In genomic region chr2:178579006-178579405, GRCh38 we compare ENCODE assay signal across 20 cellular contexts.
DNase-seq lines count a peak whose midpoint lies in the region; ATAC-seq, FAIRE-seq and TF ChIP-seq lines count a peak whose summit lies in the region.
"Had no signal": no experiment of that assay in that cellular context is flagged by ENCODE, and none has a peak within 500 bp of the region (broad histone marks: within the 10 kb centered on the region; RNA-seq: fewer than 3 reads in every experiment).

No MANE protein-coding gene starts in this region.

- FAIRE-seq in astrocyte (lab: Jason Lieb, UNC), result no peak

- H2BK120ac ChIP-seq in mesenchymal stem cell (ENCODE audit: low read depth, low read length), result no peak overlapping the region

- intact Hi-C loops in activated CD4-positive, alpha-beta T cell treated with anti-CD3 and anti-CD28 coated beads for 36 hours (cut with DNase I, micrococcal nuclease), result no loop called here

- peaks cover 2% of the 10 kb centered on the region for H3K79me1 ChIP-seq in mesenchymal stem cell (replicated peaks; ENCODE audit: low read length, poor library complexity, severe bottlenecking)

- H3K27ac ChIP-seq in astrocyte (ENCODE audit: low read depth, low read length) (no peak overlapping the region), mesenchymal stem cell (ENCODE audit: low read length, poor library complexity, severe bottlenecking) (no peak overlapping the region)
- H3K27ac ChIP-seq: BLaER1 treated with 17β-estradiol and CSF1 and Interleukin-3, amounts not matched to agents 10 nM and 100 nM; foreskin keratinocyte; left lung; spleen had no signal

- H3K14ac ChIP-seq in mesenchymal stem cell (ENCODE audit: low read length in 2 of 2), result no peak overlapping the region

- H3K4me2 ChIP-seq in astrocyte (ENCODE audit: low read length), result no peak overlapping the region
- H3K4me2 ChIP-seq in mesenchymal stem cell (ENCODE audit: low read length, poor library complexity, severe bottlenecking), result no peak overlapping the region
- H3K4me2 ChIP-seq: BLaER1 treated with 17β-estradiol and CSF1 and Interleukin-3, amounts not matched to agents 10 nM and 100 nM had no signal

- H4K20me1 ChIP-seq in astrocyte (ENCODE audit: insufficient read depth, low read length), result no peaks in the 10 kb centered on the region
- H4K20me1 ChIP-seq: BLaER1 treated with 17β-estradiol and CSF1 and Interleukin-3, amounts not matched to agents 10 nM and 100 nM had no signal

- H2BK5ac ChIP-seq in mesenchymal stem cell (ENCODE audit: low read depth, low read length, poor library complexity, severe bottlenecking), result no peak overlapping the region

- H2AK5ac ChIP-seq in mesenchymal stem cell (ENCODE audit: low read length, severe bottlenecking), result no peak overlapping the region

- no peak for ATAC-seq in activated CD4-positive, alpha-beta T cell treated with anti-CD3 and anti-CD28 coated beads for 36 hours
- no peak for ATAC-seq in HG02938 (IDR thresholded peaks at IDR 0.05; ENCODE audit: unreplicated experiment)
- no peak for ATAC-seq in HG03378 (IDR thresholded peaks at IDR 0.05; ENCODE audit: unreplicated experiment)
- ATAC-seq: activated CD8-positive, alpha-beta T cell treated with anti-CD3 and anti-CD28 coated beads for 36 hours; foreskin keratinocyte; left lung; stimulated activated memory B cell treated with anti-CD40 and anti-IgM and Interleukin-4, amounts not matched to agents 10 μg/mL and 1 μg/mL and 100 μg/mL, for 72 hours had no signal

- H3K4me3 Mint-ChIP-seq in astrocyte (ENCODE audit: unreplicated experiment), result no peak overlapping the region
- H3K4me3 Mint-ChIP-seq in activated CD4-positive, alpha-beta T cell treated with anti-CD3 and anti-CD28 coated beads for 36 hours, result no peak overlapping the region
- H3K4me3 Mint-ChIP-seq: activated CD8-positive, alpha-beta T cell treated with anti-CD3 and anti-CD28 coated beads for 36 hours; activated T-helper 1 cell treated with anti-CD3 and anti-CD28 coated beads, Interleukin-12 subunit alpha, Interleukin-12 subunit beta, Interleukin-2, Interleukin-4 antibody, amounts not matched to agents 30 ng/mL and 10 ng/mL and 1 ng/mL, durations not matched to agents 14 hours and 24 hours and 36 hours; stimulated activated memory B cell treated with anti-CD40 and anti-IgM and Interleukin-4, amounts not matched to agents 10 μg/mL and 1 μg/mL and 100 μg/mL, for 72 hours had no signal

- H3K79me2 ChIP-seq in astrocyte (ENCODE audit: insufficient read depth, low read length), result no peaks in the 10 kb centered on the region

- no peak overlapping the region for H2BK12ac ChIP-seq in mesenchymal stem cell (ENCODE audit: low read length in 2 of 2)

- H3K27me3 ChIP-seq in MG63 (no peaks in the 10 kb centered on the region), astrocyte (ENCODE audit: insufficient read depth, low read length) (no peaks in the 10 kb centered on the region), mesenchymal stem cell (ENCODE audit: control insufficient read depth in 1 of 2, insufficient read depth in 1 of 2, low read length in 2 of 2) (no peaks in the 10 kb centered on the region)
- H3K27me3 ChIP-seq: BLaER1 treated with 17β-estradiol and CSF1 and Interleukin-3, amounts not matched to agents 10 nM and 100 nM; foreskin keratinocyte; left lung; spleen had no signal

- no peak for TF ChIP-seq CTCF in astrocyte (IDR thresholded peaks at IDR 0.05; ENCODE audit: insufficient read depth, low read depth, low read length)

- H3K9me3 ChIP-seq in MG63 (no peaks in the 10 kb centered on the region), astrocyte (ENCODE audit: insufficient read depth, low read depth, low read length) (no peaks in the 10 kb centered on the region), mesenchymal stem cell (ENCODE audit: control insufficient read depth, low read length) (no peaks in the 10 kb centered on the region)
- H3K9me3 ChIP-seq: left lung, spleen had no signal

- H3K9ac ChIP-seq in astrocyte (ENCODE audit: low read length) (no peak overlapping the region), mesenchymal stem cell (ENCODE audit: low read length) (no peak overlapping the region)
- H3K9ac ChIP-seq: BLaER1 treated with 17β-estradiol and CSF1 and Interleukin-3, amounts not matched to agents 10 nM and 100 nM had no signal

- no peak overlapping the region for H4K91ac ChIP-seq in mesenchymal stem cell (ENCODE audit: low read length)

- H2AFZ ChIP-seq in astrocyte (ENCODE audit: low read depth, low read length) (no peak overlapping the region), mesenchymal stem cell (ENCODE audit: low read depth, low read length) (no peak overlapping the region)

- H3K18ac ChIP-seq in mesenchymal stem cell (ENCODE audit: low read depth in 1 of 2, low read length in 2 of 2), result no peak overlapping the region

- no peaks in the 10 kb centered on the region for H3K27me3 Mint-ChIP-seq in astrocyte (ENCODE audit: low read depth, unreplicated experiment)
- H3K27me3 Mint-ChIP-seq in activated CD4-positive, alpha-beta T cell treated with anti-CD3 and anti-CD28 coated beads for 36 hours, result no peaks in the 10 kb centered on the region
- H3K27me3 Mint-ChIP-seq: activated CD8-positive, alpha-beta T cell treated with anti-CD3 and anti-CD28 coated beads for 36 hours; stimulated activated memory B cell treated with anti-CD40 and anti-IgM and Interleukin-4, amounts not matched to agents 10 μg/mL and 1 μg/mL and 100 μg/mL, for 72 hours had no signal

- CTCF ChIA-PET in activated CD4-positive, alpha-beta T cell treated with anti-CD3 and anti-CD28 coated beads for 36 hours (lab: Charles Lee), result no interaction called here

- H3K23ac ChIP-seq in mesenchymal stem cell (ENCODE audit: low read length in 2 of 2), result no peak overlapping the region

- H3K36me3 ChIP-seq in MG63, result no peaks in the 10 kb centered on the region; the same call in 1 of the 2 replicates
- H3K36me3 ChIP-seq in astrocyte (ENCODE audit: insufficient read depth, low read length), result no peaks in the 10 kb centered on the region
- H3K36me3 ChIP-seq in mesenchymal stem cell (ENCODE audit: control insufficient read depth in 1 of 2, insufficient read depth in 2 of 2, low read depth in 1 of 2, low read length in 2 of 2), result peaks cover 7 to 38% of the 10 kb centered on the region in 2 experiments

- peaks cover 8% of the 10 kb centered on the region for H3K36me3 Mint-ChIP-seq in astrocyte (ENCODE audit: low read depth, unreplicated experiment)
- peaks cover 79% of the 10 kb centered on the region for H3K36me3 Mint-ChIP-seq in activated CD4-positive, alpha-beta T cell treated with anti-CD3 and anti-CD28 coated beads for 36 hours (ENCODE audit: low read depth)

- H3K4ac ChIP-seq in mesenchymal stem cell (ENCODE audit: low read depth in 1 of 2, low read length in 2 of 2), result no peak overlapping the region

- peaks cover 7% of the 10 kb centered on the region for H3K4me1 ChIP-seq in astrocyte (ENCODE audit: insufficient read depth, low read length)
- no peaks in the 10 kb centered on the region for H3K4me1 ChIP-seq in mesenchymal stem cell (ENCODE audit: control insufficient read depth, insufficient read depth, low read depth, low read length)
- H3K4me1 ChIP-seq: BLaER1 treated with 17β-estradiol and CSF1 and Interleukin-3, amounts not matched to agents 10 nM and 100 nM; foreskin keratinocyte; left lung; spleen had no signal

- DNase-seq in H4 (ENCODE audit: low spot score) (peak; percentile 24), MG63 (peak; percentile 75), astrocyte (ENCODE audit: low read depth) (peak; percentile 90), mesenchymal stem cell (peak; percentile 2), Ammon's horn (ENCODE audit: low spot score) (no peak)
- DNase-seq in activated CD4-positive, alpha-beta T cell treated with anti-CD3 and anti-CD28 coated beads for 36 hours, result no peak
- DNase-seq: activated CD8-positive, alpha-beta T cell treated with anti-CD3 and anti-CD28 coated beads for 36 hours; DMS 273 treated with DMSO at 0.1 percent for 48 hours; effector memory CD4-positive, alpha-beta T cell; left lung; NCI-H2029 treated with DMSO at 0.1 percent for 48 hours; NCI-H510A treated with DMSO at 0.1 percent for 48 hours; spleen; trophoblast cell had no signal

- POLR2A ChIA-PET in activated CD4-positive, alpha-beta T cell treated with anti-CD3 and anti-CD28 coated beads for 36 hours (lab: Charles Lee), result interaction anchor here (0.6 kb wide), 1 partner anchor 585 kb away, joined by 3 read pairs; no protein-coding TSS in a partner anchor

- no peak overlapping the region for H2BK15ac ChIP-seq in mesenchymal stem cell (ENCODE audit: low read depth, poor library complexity, severe bottlenecking)

- WGBS in mesenchymal stem cell, result 89% methylated on average over 3 of the region's 3 CpGs

- H3K4me1 Mint-ChIP-seq in astrocyte (ENCODE audit: low read depth, unreplicated experiment), result no peaks in the 10 kb centered on the region
- no peaks in the 10 kb centered on the region for H3K4me1 Mint-ChIP-seq in activated CD4-positive, alpha-beta T cell treated with anti-CD3 and anti-CD28 coated beads for 36 hours
- H3K4me1 Mint-ChIP-seq: stimulated activated memory B cell treated with anti-CD40 and anti-IgM and Interleukin-4, amounts not matched to agents 10 μg/mL and 1 μg/mL and 100 μg/mL, for 72 hours had no signal

- no peak overlapping the region for H4K8ac ChIP-seq in mesenchymal stem cell (ENCODE audit: low read length)

- no peak overlapping the region for H3K27ac Mint-ChIP-seq in astrocyte (ENCODE audit: unreplicated experiment)
- no peak overlapping the region for H3K27ac Mint-ChIP-seq in activated CD4-positive, alpha-beta T cell treated with anti-CD3 and anti-CD28 coated beads for 36 hours
- H3K27ac Mint-ChIP-seq: activated CD8-positive, alpha-beta T cell treated with anti-CD3 and anti-CD28 coated beads for 36 hours; activated T-helper 1 cell treated with anti-CD3 and anti-CD28 coated beads, Interleukin-12 subunit alpha, Interleukin-12 subunit beta, Interleukin-2, Interleukin-4 antibody, amounts not matched to agents 30 ng/mL and 10 ng/mL and 1 ng/mL, durations not matched to agents 14 hours and 24 hours and 36 hours; stimulated activated memory B cell treated with anti-CD40 and anti-IgM and Interleukin-4, amounts not matched to agents 10 μg/mL and 1 μg/mL and 100 μg/mL, for 72 hours had no signal

- no peak overlapping the region for H3K4me3 ChIP-seq in MG63
- H3K4me3 ChIP-seq in astrocyte (ENCODE audit: insufficient read depth, low read depth, low read length), result no peak overlapping the region
- H3K4me3 ChIP-seq in mesenchymal stem cell (ENCODE audit: insufficient read depth in 1 of 2, low read depth in 1 of 2, low read length in 2 of 2), result no peak overlapping the region
- H3K4me3 ChIP-seq: BLaER1 treated with 17β-estradiol and CSF1 and Interleukin-3, amounts not matched to agents 10 nM and 100 nM; left lung; spleen had no signal

- H3K9me3 Mint-ChIP-seq in astrocyte (ENCODE audit: unreplicated experiment), result no peaks in the 10 kb centered on the region
- no peaks in the 10 kb centered on the region for H3K9me3 Mint-ChIP-seq in activated CD4-positive, alpha-beta T cell treated with anti-CD3 and anti-CD28 coated beads for 36 hours (ENCODE audit: low read depth)
- H3K9me3 Mint-ChIP-seq: activated CD8-positive, alpha-beta T cell treated with anti-CD3 and anti-CD28 coated beads for 36 hours; activated T-helper 1 cell treated with anti-CD3 and anti-CD28 coated beads, Interleukin-12 subunit alpha, Interleukin-12 subunit beta, Interleukin-2, Interleukin-4 antibody, amounts not matched to agents 30 ng/mL and 10 ng/mL and 1 ng/mL, durations not matched to agents 14 hours and 24 hours and 36 hours; stimulated activated memory B cell treated with anti-CD40 and anti-IgM and Interleukin-4, amounts not matched to agents 10 μg/mL and 1 μg/mL and 100 μg/mL, for 72 hours had no signal

Comparison
In these comparisons a context has a peak if more than half of its experiments do, and no peak if none do; other contexts are left out.
1. DNase-seq: peak in H4 (single experiment), MG63 (single experiment), astrocyte (single experiment) and mesenchymal stem cell (single experiment); none in activated CD4-positive, alpha-beta T cell treated with anti-CD3 and anti-CD28 coated beads for 36 hours (single experiment) and Ammon's horn (single experiment).